Comparison of ENCODE assay signal across 1 cellular context in the genomic region with DNA sequence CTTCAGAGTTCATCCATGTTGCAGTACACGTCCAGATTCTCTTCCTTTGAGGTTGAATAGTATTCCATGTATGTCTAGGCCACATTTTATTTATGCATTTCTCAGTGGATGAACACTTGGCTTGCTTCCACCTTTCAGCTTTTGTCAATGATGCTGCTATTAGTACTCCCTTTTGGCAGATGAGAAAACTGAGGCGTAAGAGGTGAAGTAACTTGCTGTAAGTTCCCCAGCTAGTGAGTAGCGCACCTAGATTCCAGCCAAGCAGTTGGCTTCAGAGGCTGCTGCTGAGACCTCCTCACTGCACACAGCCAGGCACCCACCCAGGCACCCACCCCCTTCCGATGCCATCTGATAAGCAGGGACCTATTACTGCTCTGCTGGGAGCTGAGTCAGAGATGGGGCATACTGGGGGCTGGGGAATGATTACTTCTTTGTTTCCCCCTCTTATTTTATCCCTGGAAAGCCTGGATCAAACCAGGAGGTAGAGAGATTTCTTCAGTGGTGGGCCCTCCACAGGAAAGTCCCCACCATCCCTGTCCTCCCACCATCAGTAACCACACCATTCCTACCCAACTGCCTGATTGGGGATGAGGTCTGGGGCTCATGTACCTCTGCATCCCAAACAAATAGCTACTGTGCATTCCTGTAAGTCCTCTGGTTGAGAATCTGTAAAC.
TF ChIP-seq lines count a peak whose summit lies in the region.

No MANE protein-coding gene starts in this region.

TF ChIP-seq in IMR-90, 13 proteins besides CTCF, POLR2A, EP300 and RAD21:
- TF ChIP-seq MXI1 (IDR thresholded peaks at IDR 0.05; ENCODE audit: borderline replicate concordance, low read depth, low read length) (no peak), MAZ (IDR thresholded peaks at IDR 0.05; ENCODE audit: borderline replicate concordance, low read depth, low read length) (no peak), USF2 (IDR thresholded peaks at IDR 0.05; ENCODE audit: low read depth, low read length) (no peak), RCOR1 (IDR thresholded peaks at IDR 0.05; ENCODE audit: insufficient replicate concordance, low read length) (no peak), MAFK (IDR thresholded peaks at IDR 0.05; ENCODE audit: low read depth, low read length) (no peak), SMC3 (IDR thresholded peaks at IDR 0.05; ENCODE audit: low read depth, low read length) (no peak), CEBPB (IDR thresholded peaks at IDR 0.05; ENCODE audit: low read depth, low read length) (no peak), FOS (IDR thresholded peaks at IDR 0.05; ENCODE audit: low read depth, low read length) (no peak), RFX5 (IDR thresholded peaks at IDR 0.05; ENCODE audit: low read depth, low read length) (no peak), CHD1 (IDR thresholded peaks at IDR 0.05; ENCODE audit: low read depth, low read length) (no peak), NFE2L2 (IDR thresholded peaks at IDR 0.05; ENCODE audit: low read depth, low read length) (no peak), BHLHE40 (IDR thresholded peaks at IDR 0.05; ENCODE audit: low read depth, low read length) (no peak), ELK1 (IDR thresholded peaks at IDR 0.05; ENCODE audit: borderline replicate concordance, low read depth, low read length) (no peak)
